Comparison of ENCODE assay signal across 14 cellular contexts in the genomic region with DNA sequence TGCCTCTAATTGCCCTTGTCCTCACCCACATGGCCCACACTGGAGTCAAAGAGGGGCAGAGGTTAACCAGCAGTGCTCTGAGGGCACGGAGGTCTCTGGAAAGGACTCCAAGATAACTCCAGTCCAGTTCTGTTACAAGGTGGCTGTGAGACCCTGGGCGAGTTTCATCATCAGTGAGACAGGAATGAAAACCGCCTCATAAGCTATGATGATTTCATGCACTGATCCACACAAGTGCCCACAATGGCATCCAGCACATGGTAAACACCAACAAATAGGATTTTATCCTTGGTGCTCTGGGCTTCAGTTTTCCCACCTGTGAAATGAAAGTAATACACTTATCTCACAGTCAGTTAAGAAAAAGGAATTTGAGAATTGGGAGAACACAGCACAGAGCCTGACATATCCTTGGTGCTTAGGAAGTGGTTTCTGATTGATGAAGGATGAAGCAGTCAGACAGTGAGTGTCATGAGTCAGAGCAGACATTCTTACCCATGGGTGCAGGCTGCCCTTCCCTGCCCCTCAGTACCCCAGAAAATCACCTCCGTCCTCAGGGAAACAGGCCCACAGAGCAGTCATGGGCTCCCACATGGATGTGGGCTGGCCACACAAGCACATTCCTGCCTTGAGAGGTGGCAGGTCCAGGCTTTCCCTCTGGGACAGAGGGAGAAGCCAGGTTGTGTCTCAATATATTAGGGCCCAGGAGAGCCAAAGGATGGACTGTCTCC. TPM values are rescaled to one million over a fixed set of nuclear protein-coding genes. Genes with fewer than 3 reads are reported as not detected.
A peak's percentile ranks its signal among the peaks of the same experiment; 100 is the strongest.
DNase-seq lines count a peak whose midpoint lies in the region; ATAC-seq, FAIRE-seq and TF ChIP-seq lines count a peak whose summit lies in the region.
"Had no signal": no experiment of that assay in that cellular context is flagged by ENCODE, and none has a peak within 500 bp of the region (broad histone marks: within the 10 kb centered on the region; RNA-seq: fewer than 3 reads in every experiment).

No MANE protein-coding gene starts in this region.

- H3K27ac ChIP-seq in K562 (ENCODE audit: extremely low read depth, low read depth, low read length) (no peak overlapping the region), mesenchymal stem cell (ENCODE audit: low read length, poor library complexity, severe bottlenecking) (no peak overlapping the region)
- H3K27ac ChIP-seq: brain microvascular endothelial cell had no signal

- 34% methylated on average over 4 of the region's 4 CpGs for WGBS in K562 (ENCODE audit: insufficient coverage, low coverage, missing lambda C conversion rate)
- WGBS in mesenchymal stem cell = 85% methylated on average over 4 of the region's 4 CpGs

- H3K9me3 ChIP-seq in K562 (replicated peaks; ENCODE audit: control insufficient read depth, insufficient read depth, low read depth, low read length) (no peaks in the 10 kb centered on the region), mesenchymal stem cell (ENCODE audit: control insufficient read depth, low read length) (no peaks in the 10 kb centered on the region)
- H3K9me3 ChIP-seq: BE2C, Peyer's patch had no signal

- peaks cover 2 to 3% of the 10 kb centered on the region in 2 experiments; a peak in 3 of 5 replicates for H3K4me1 ChIP-seq in K562 (replicated peaks in 1 of 2; ENCODE audit: control insufficient read depth in 2 of 2, insufficient read depth in 2 of 2, low read length in 2 of 2)
- peaks cover 12% of the 10 kb centered on the region for H3K4me1 ChIP-seq in mesenchymal stem cell (ENCODE audit: control insufficient read depth, insufficient read depth, low read depth, low read length)
- H3K4me1 ChIP-seq: BE2C had no signal

- TF ChIP-seq EP300 in K562 (IDR thresholded peaks at IDR 0.05; ENCODE audit: low read length) = no peak

- H3K4me3 ChIP-seq in K562 (no peak overlapping the region), mesenchymal stem cell (ENCODE audit: insufficient read depth in 1 of 2, low read depth in 1 of 2, low read length in 2 of 2) (no peak overlapping the region)
- H3K4me3 ChIP-seq: Peyer's patch had no signal

- no peak for TF ChIP-seq RAD21 in K562 (CRISPR knock-in tag; conservative IDR thresholded peaks at IDR 0.05 in 1 of 2, IDR thresholded peaks at IDR 0.05 in 1 of 2)

- H4K91ac ChIP-seq in mesenchymal stem cell (ENCODE audit: low read length) = no peak overlapping the region

- no peak for TF ChIP-seq CTCF in K562 (IDR thresholded peaks at IDR 0.05 in 2 of 3, conservative IDR thresholded peaks at IDR 0.05 in 1 of 3; ENCODE audit: insufficient read depth in 2 of 3, low read depth in 1 of 3, low read length in 3 of 3)

- no peaks in the 10 kb centered on the region for H3K79me2 ChIP-seq in K562 (ENCODE audit: control insufficient read depth, insufficient read depth, low read length)

- H2BK12ac ChIP-seq in mesenchymal stem cell (ENCODE audit: low read length in 2 of 2) = no peak overlapping the region

- TF ChIP-seq POLR2A in K562 (conservative IDR thresholded peaks at IDR 0.05) = no peak

- CTCF ChIA-PET in K562 (lab: Yijun Ruan, JAX; ENCODE audit: low intra/inter-chr PET ratio) = no interaction called here

- H2AFZ ChIP-seq in K562 (ENCODE audit: low read depth, low read length) (no peak overlapping the region), mesenchymal stem cell (ENCODE audit: low read depth, low read length) (no peak overlapping the region)

- no peak for FAIRE-seq in K562 (lab: Jason Lieb, UNC)

- no peak overlapping the region for H3K4me2 ChIP-seq in K562 (ENCODE audit: insufficient read depth, low read length)
- no peak overlapping the region for H3K4me2 ChIP-seq in mesenchymal stem cell (ENCODE audit: low read length, poor library complexity, severe bottlenecking)

- intact Hi-C loops in K562 (cut with micrococcal nuclease) = loop anchor here (10.0 kb wide), 1 partner anchor 63 kb away; no protein-coding TSS in a partner anchor

- no peak overlapping the region for H2BK120ac ChIP-seq in mesenchymal stem cell (ENCODE audit: low read depth, low read length)

- H3K18ac ChIP-seq in mesenchymal stem cell (ENCODE audit: low read depth in 1 of 2, low read length in 2 of 2) = no peak overlapping the region

- no peak overlapping the region for H2BK5ac ChIP-seq in mesenchymal stem cell (ENCODE audit: low read depth, low read length, poor library complexity, severe bottlenecking)

- H3K27me3 ChIP-seq in K562 (ENCODE audit: control insufficient read depth in 2 of 2, insufficient read depth in 2 of 2, low read length in 2 of 2) = no peaks in the 10 kb centered on the region
- peaks cover 0 to 31% of the 10 kb centered on the region in 2 experiments for H3K27me3 ChIP-seq in mesenchymal stem cell (ENCODE audit: control insufficient read depth in 1 of 2, insufficient read depth in 1 of 2, low read length in 2 of 2)
- H3K27me3 ChIP-seq: BE2C, brain microvascular endothelial cell, Peyer's patch had no signal

- no peaks in the 10 kb centered on the region for H4K20me1 ChIP-seq in K562 (replicated peaks; ENCODE audit: control insufficient read depth, insufficient read depth, low read length)

- H3K9ac ChIP-seq in K562 (ENCODE audit: insufficient read depth in 1 of 2, low read depth in 2 of 2, low read length in 2 of 2) (peak overlapping the region in 1 of 2 experiments; percentile 49; a peak in 1 of 4 replicates), mesenchymal stem cell (ENCODE audit: low read length) (no peak overlapping the region)

- ATAC-seq in K562 (no peak), HG03045 (IDR thresholded peaks at IDR 0.05; ENCODE audit: unreplicated experiment) (no peak), GM21576 (IDR thresholded peaks at IDR 0.05; ENCODE audit: unreplicated experiment) (no peak), HG03432 (IDR thresholded peaks at IDR 0.05; ENCODE audit: unreplicated experiment) (no peak)

- no peak overlapping the region for H3K23ac ChIP-seq in mesenchymal stem cell (ENCODE audit: low read length in 2 of 2)

- no peak overlapping the region for H3K14ac ChIP-seq in mesenchymal stem cell (ENCODE audit: low read length in 2 of 2)

- no TSS peak for BruUV-seq in K562 (replicated peaks; lab: Mats Ljungman, UMichigan)

- no peak overlapping the region for H3K4ac ChIP-seq in mesenchymal stem cell (ENCODE audit: low read depth in 1 of 2, low read length in 2 of 2)

- no peaks in the 10 kb centered on the region for H3K79me1 ChIP-seq in mesenchymal stem cell (replicated peaks; ENCODE audit: low read length, poor library complexity, severe bottlenecking)

- in situ Hi-C loops in K562 (cut with MboI) = no loop called here

- H4K8ac ChIP-seq in mesenchymal stem cell (ENCODE audit: low read length) = no peak overlapping the region

- no peaks in the 10 kb centered on the region for H3K9me1 ChIP-seq in K562 (ENCODE audit: control insufficient read depth, insufficient read depth, low read length)

- POLR2A ChIA-PET in K562 (lab: Yijun Ruan, JAX) = interaction anchor here (1.0 kb wide), 1 partner anchor 12 kb away, joined by 3 read pairs; no protein-coding TSS in a partner anchor

- H3K36me3 ChIP-seq in K562 (ENCODE audit: control insufficient read depth, insufficient read depth, low read length) (no peaks in the 10 kb centered on the region), mesenchymal stem cell (ENCODE audit: control insufficient read depth in 1 of 2, insufficient read depth in 2 of 2, low read depth in 1 of 2, low read length in 2 of 2) (no peaks in the 10 kb centered on the region)
- H3K36me3 ChIP-seq: BE2C, brain microvascular endothelial cell, Peyer's patch had no signal

- H2AK5ac ChIP-seq in mesenchymal stem cell (ENCODE audit: low read length, severe bottlenecking) = no peak overlapping the region

- DNase-seq in AG20443 (ENCODE audit: low spot score) (peak; percentile 25), GM03348 (ENCODE audit: low spot score) (peak; percentile 60), K562 (ENCODE audit: extremely low read depth in 1 of 4, low spot score in 3 of 4) (no peak), mesenchymal stem cell (peak; percentile 12), GF-D8 (lab: John Stamatoyannopoulos, UW) (no peak)
- DNase-seq: activated effector memory CD4-positive, alpha-beta T cell treated with anti-CD3 and anti-CD28 coated beads, Interleukin-2, amount 50 U/mL, for 16 hours; BE2C; brain microvascular endothelial cell; effector CD8-positive, alpha-beta T cell; NCI-H510A had no signal

- no peak overlapping the region for H2BK15ac ChIP-seq in mesenchymal stem cell (ENCODE audit: low read depth, poor library complexity, severe bottlenecking)

TF ChIP-seq in K562, 482 proteins besides CTCF, POLR2A, EP300 and RAD21:
- TF ChIP-seq, protein P1, sequence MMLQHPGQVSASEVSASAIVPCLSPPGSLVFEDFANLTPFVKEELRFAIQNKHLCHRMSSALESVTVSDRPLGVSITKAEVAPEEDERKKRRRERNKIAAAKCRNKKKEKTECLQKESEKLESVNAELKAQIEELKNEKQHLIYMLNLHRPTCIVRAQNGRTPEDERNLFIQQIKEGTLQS (IDR thresholded peaks at IDR 0.05) = peak; percentile 37; the same call in 1 of the 2 replicates
- TF ChIP-seq, protein P1 (CRISPR knock-in tag; conservative IDR thresholded peaks at IDR 0.05) = no peak
- TF ChIP-seq ETS2 (tag; IDR thresholded peaks at IDR 0.05; ENCODE audit: borderline replicate concordance, poor library complexity, severe bottlenecking) = no peak
- TF ChIP-seq RBFOX2 (IDR thresholded peaks at IDR 0.05; ENCODE audit: low read depth, low read length) = no peak

RNA-seq across cellular contexts. Expression of gene DAPK2, which starts 48.4 kb away (rescaled TPM):
- 6.8 and 11.4 TPM in 2 replicates for total RNA-seq in K562 (2011; cell fraction: chromatin; rRNA removed; ENCODE audit: low replicate concordance)
- 5.1 and 6.5 TPM in 2 replicates for total RNA-seq in K562 (2011; cell fraction: nucleolus; rRNA removed)
- 7.7 and 10.2 TPM in 2 replicates for total RNA-seq in K562 (2011; cell fraction: nucleoplasm; rRNA removed)
- total RNA-seq in K562 (2014; rRNA removed) (2.2 and 3.3 TPM in 2 replicates), K562 (2014; rRNA removed; fragmentation: Illumina TruSeq; extraction: Trizol) (1.6 and 1.7 TPM in 2 replicates), K562 (2015; rRNA removed; fragmentation: Illumina TruSeq; extraction: Trizol) (1.3 and 2.2 TPM in 2 replicates), K562 (2021) (3.3 and 3.9 TPM in 2 replicates)
- polyA plus RNA-seq in K562 (2011; rRNA removed) (2.9 and 5.2 TPM in 2 replicates), K562 (2014; fragmentation: Illumina TruSeq; extraction: Trizol) (1.4 and 1.9 TPM in 2 replicates), K562 (2014; fragmentation: Nextera tagmentation; extraction: Ambion mirVana) (under 1 TPM; 0.14 to 0.20 TPM), K562 (2014; rRNA removed) (3.5 and 3.6 TPM in 2 replicates)
- 2.5 and 5.4 TPM in 2 replicates for polyA plus RNA-seq in K562 (2011; cell fraction: cytosol; rRNA removed)
- 7.6 and 18.2 TPM in 2 replicates for polyA plus RNA-seq in K562 (2011; cell fraction: nucleus; rRNA removed)
- polyA plus RNA-seq in K562 (2012) = 1.7 and 4.1 TPM in 2 replicates
- polyA minus RNA-seq in K562 (2011; rRNA and poly(A)+ RNA removed) = 2.5 and 3.3 TPM in 2 replicates
- polyA minus RNA-seq in K562 (2011; cell fraction: cytosol; rRNA and poly(A)+ RNA removed) = 2.2 and 2.9 TPM in 2 replicates
- polyA minus RNA-seq in K562 (2011; cell fraction: nucleus; rRNA and poly(A)+ RNA removed) = 3.6 and 5.4 TPM in 2 replicates
- polyA plus RNA-seq in mesenchymal stem cell (2013, experiment 1 of 2) = 0.10 TPM
- 0.12 TPM for polyA plus RNA-seq in mesenchymal stem cell (2013, experiment 2 of 2)

Comparison
In these comparisons a context has a peak if more than half of its experiments do, and no peak if none do; other contexts are left out.
1. DNase-seq: peak in AG20443 (single experiment), GM03348 (single experiment) and mesenchymal stem cell (single experiment); none in K562 (0 of 4) and GF-D8 (single experiment).